Comparison of ENCODE assay signal across 19 cellular contexts in genomic region chr4:184259866-184260265, GRCh38. TPM values are rescaled to one million over a fixed set of nuclear protein-coding genes. Genes with fewer than 3 reads are reported as not detected.
A peak's percentile ranks its signal among the peaks of the same experiment; 100 is the strongest.
DNase-seq lines count a peak whose midpoint lies in the region; ATAC-seq and TF ChIP-seq lines count a peak whose summit lies in the region.
"Had no signal": no experiment of that assay in that cellular context is flagged by ENCODE, and none has a peak within 500 bp of the region (broad histone marks: within the 10 kb centered on the region; RNA-seq: fewer than 3 reads in every experiment).

No MANE protein-coding gene starts in this region.

- H3K4me3 ChIP-seq in GM23338, result no peak overlapping the region
- no peak overlapping the region for H3K4me3 ChIP-seq in SJSA1
- no peak overlapping the region for H3K4me3 ChIP-seq in left lung
- H3K4me3 ChIP-seq: HAP-1 had no signal

- no peak overlapping the region for H3K27ac ChIP-seq in GM23338 (ENCODE audit: low read depth)
- H3K27ac ChIP-seq in SJSA1, result peak overlapping the region; percentile 23; the same call in 1 of the 2 replicates
- H3K27ac ChIP-seq in left lung, result no peak overlapping the region
- H3K27ac ChIP-seq: HL-60 had no signal

- no peaks in the 10 kb centered on the region for H3K9me2 ChIP-seq in GM23338 (ENCODE audit: insufficient read depth)

- peak overlapping the region; percentile 45; the same call in 1 of the 2 replicates for H2AFZ ChIP-seq in GM23338

- H4K20me1 ChIP-seq in GM23338 (replicated peaks; ENCODE audit: insufficient read depth), result no peaks in the 10 kb centered on the region

- H3F3A ChIP-seq in GM23338 (replicated peaks; ENCODE audit: low read depth), result no peaks in the 10 kb centered on the region

- H3K4me3 Mint-ChIP-seq in GM23338, result no peak overlapping the region
- no peak overlapping the region for H3K4me3 Mint-ChIP-seq in osteocyte (ENCODE audit: unreplicated experiment)
- H3K4me3 Mint-ChIP-seq: CD4-positive, CD25-positive, alpha-beta regulatory T cell; CD8-positive, alpha-beta memory T cell had no signal

- H3K27me3 ChIP-seq in GM23338 (ENCODE audit: insufficient read depth), result no peaks in the 10 kb centered on the region
- no peaks in the 10 kb centered on the region for H3K27me3 ChIP-seq in SJSA1 (replicated peaks)
- H3K27me3 ChIP-seq in left lung, result no peaks in the 10 kb centered on the region
- H3K27me3 ChIP-seq: BE2C had no signal

- intact Hi-C loops in left lung (cut with DNase I), result no loop called here

- no peak overlapping the region for H3K4me2 ChIP-seq in GM23338

- no peaks in the 10 kb centered on the region for H3K79me2 ChIP-seq in GM23338 (replicated peaks; ENCODE audit: insufficient read depth)

- ATAC-seq in GM23338, result peak; percentile 35; the same call in 1 of the 3 replicates
- ATAC-seq in left lung, result peak; percentile 31

- H3K36me3 ChIP-seq in GM23338 (ENCODE audit: insufficient read depth), result no peaks in the 10 kb centered on the region
- H3K36me3 ChIP-seq in SJSA1, result no peaks in the 10 kb centered on the region
- no peaks in the 10 kb centered on the region for H3K36me3 ChIP-seq in left lung
- H3K36me3 ChIP-seq: BE2C, HAP-1 had no signal

- H3K4me1 Mint-ChIP-seq in GM23338 (peaks cover 6% of the 10 kb centered on the region; the same call in 2 of the 3 replicates), osteocyte (ENCODE audit: unreplicated experiment) (no peaks in the 10 kb centered on the region)

- DNase-seq in GM23338 (ENCODE audit: low spot score), result no peak
- DNase-seq in SJSA1 (ENCODE audit: low read depth in 1 of 2, low spot score in 2 of 2), result no peak
- no peak for DNase-seq in left lung
- DNase-seq in osteocyte (ENCODE audit: extremely low spot score, unreplicated experiment), result peak; percentile 48
- DNase-seq in stimulated activated CD4-positive, alpha-beta T cell treated with anti-CD3 and anti-CD28 coated beads, Interleukin-12 subunit alpha, Interleukin-12 subunit beta, amount 100 ng/mL, for 4 hours, result no peak
- no peak for DNase-seq in DMS79 (lab: John Stamatoyannopoulos, UW)
- DNase-seq in hepatic stellate cell (ENCODE audit: low spot score), result no peak
- DNase-seq: ACHN; BE2C; C1 segment of cervical spinal cord; CD4-positive, CD25-positive, alpha-beta regulatory T cell; CD8-positive, alpha-beta memory T cell; COR-L47; DMS 273 treated with DMSO at 0.1 percent for 48 hours; GDM1 had no signal

- TF ChIP-seq CTCF in GM23338 (conservative IDR thresholded peaks at IDR 0.05; ENCODE audit: low read depth in 2 of 2), result no peak
- no peak for TF ChIP-seq CTCF in left lung (IDR thresholded peaks at IDR 0.05)
- no peak for TF ChIP-seq CTCF in osteocyte (IDR thresholded peaks at IDR 0.05)

- H3K27ac Mint-ChIP-seq in GM23338, result 0 out of 2 replicates have a peak overlapping the region, but pooled peaks have one; percentile 65
- H3K27ac Mint-ChIP-seq in osteocyte (ENCODE audit: unreplicated experiment), result no peak overlapping the region
- H3K27ac Mint-ChIP-seq: CD4-positive, CD25-positive, alpha-beta regulatory T cell; CD8-positive, alpha-beta memory T cell had no signal

- H3K27me3 Mint-ChIP-seq in GM23338 (ENCODE audit: insufficient read depth, low read depth, poor library complexity) (no peaks in the 10 kb centered on the region), osteocyte (ENCODE audit: unreplicated experiment) (peaks cover 1% of the 10 kb centered on the region)
- H3K27me3 Mint-ChIP-seq: CD4-positive, CD25-positive, alpha-beta regulatory T cell had no signal

- H3K36me3 Mint-ChIP-seq in GM23338 (ENCODE audit: low read depth) (no peaks in the 10 kb centered on the region), osteocyte (ENCODE audit: unreplicated experiment) (no peaks in the 10 kb centered on the region)
- H3K36me3 Mint-ChIP-seq: CD4-positive, CD25-positive, alpha-beta regulatory T cell; CD8-positive, alpha-beta memory T cell had no signal

- H3K4me1 ChIP-seq in GM23338 (ENCODE audit: insufficient read depth) (peaks cover 3% of the 10 kb centered on the region; the same call in 1 of the 2 replicates), SJSA1 (replicated peaks) (peaks cover 18% of the 10 kb centered on the region), left lung (peaks cover 0 to 9% of the 10 kb centered on the region in 2 donors)
- H3K4me1 ChIP-seq: BE2C, HAP-1 had no signal

- no peaks in the 10 kb centered on the region for H3K9me3 Mint-ChIP-seq in GM23338
- H3K9me3 Mint-ChIP-seq in osteocyte (ENCODE audit: unreplicated experiment), result no peaks in the 10 kb centered on the region
- H3K9me3 Mint-ChIP-seq: CD4-positive, CD25-positive, alpha-beta regulatory T cell; CD8-positive, alpha-beta memory T cell had no signal

- no peaks in the 10 kb centered on the region for H3K9me3 ChIP-seq in SJSA1 (replicated peaks)
- H3K9me3 ChIP-seq in left lung, result no peaks in the 10 kb centered on the region
- H3K9me3 ChIP-seq: BE2C, HAP-1 had no signal

TF ChIP-seq in GM23338, 12 proteins besides CTCF, POLR2A, EP300 and RAD21 (continues in another document):
- TF ChIP-seq NANOG (IDR thresholded peaks at IDR 0.05; ENCODE audit: borderline replicate concordance) (no peak), ETS1 (IDR thresholded peaks at IDR 0.05) (no peak), JUNB (IDR thresholded peaks at IDR 0.05; ENCODE audit: unreplicated experiment) (no peak), ZNF114 (CRISPR knock-in tag; IDR thresholded peaks at IDR 0.05) (no peak), CREB1 (CRISPR knock-in tag; IDR thresholded peaks at IDR 0.05; ENCODE audit: low read depth) (no peak), REST (IDR thresholded peaks at IDR 0.05; ENCODE audit: unreplicated experiment) (no peak), STAT1 (IDR thresholded peaks at IDR 0.05; ENCODE audit: unreplicated experiment) (no peak), EZH2 (IDR thresholded peaks at IDR 0.05; ENCODE audit: low read depth, unreplicated experiment) (no peak), ZNF331 (CRISPR knock-in tag; IDR thresholded peaks at IDR 0.05; ENCODE audit: low read depth) (no peak)

RNA-seq across cellular contexts. Expression of gene ENPP6, which starts 42.2 kb away (rescaled TPM):
- 0.23 TPM in 1 of 2 replicates, not detected in the other for total RNA-seq in GM23338 (2014; rRNA removed; shearing (Covaris generic))
- 0.05 and 0.11 TPM in 2 replicates for polyA plus RNA-seq in GM23338 (2016; fragmentation: Nextera tagmentation; extraction: Ambion mirVana)
- not detected in 2 replicates for total RNA-seq in SJSA1 (2014; rRNA removed; shearing (Covaris generic))
- total RNA-seq in left lung (under 1 TPM; 0.20 to 0.21 TPM), osteocyte (not detected in 2 replicates)
- total RNA-seq: CD4-positive, CD25-positive, alpha-beta regulatory T cell; H4; HT1080 had no signal
- polyA plus RNA-seq: CD4-positive, CD25-positive, alpha-beta regulatory T cell; CD8-positive, alpha-beta memory T cell had no signal
